ENCODE assay signal across 1 cellular context in the genomic region with DNA sequence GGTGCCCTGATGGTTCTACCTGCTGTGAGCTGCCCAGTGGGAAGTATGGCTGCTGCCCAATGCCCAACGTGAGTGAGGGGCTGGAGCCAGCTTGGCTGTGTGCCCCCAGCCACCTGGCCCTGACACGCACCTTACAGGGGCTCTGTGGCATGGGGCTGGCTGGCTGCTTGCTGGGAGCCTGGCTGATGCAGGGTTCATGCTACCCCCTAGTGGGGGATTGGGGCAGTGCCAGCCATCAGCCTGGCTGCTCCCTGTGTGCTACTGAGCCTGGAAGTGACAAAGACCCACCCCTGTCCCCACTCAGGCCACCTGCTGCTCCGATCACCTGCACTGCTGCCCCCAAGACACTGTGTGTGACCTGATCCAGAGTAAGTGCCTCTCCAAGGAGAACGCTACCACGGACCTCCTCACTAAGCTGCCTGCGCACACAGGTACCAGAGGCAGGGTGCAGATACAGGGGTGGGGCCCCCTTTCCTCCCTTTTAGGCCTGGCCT.
TF ChIP-seq lines count a peak whose summit lies in the region.

No MANE protein-coding gene starts in this region.

TF ChIP-seq in endothelial cell of umbilical vein, 7 proteins besides CTCF, POLR2A, EP300 and RAD21 (continued from another document):
- TF ChIP-seq, protein P1, sequence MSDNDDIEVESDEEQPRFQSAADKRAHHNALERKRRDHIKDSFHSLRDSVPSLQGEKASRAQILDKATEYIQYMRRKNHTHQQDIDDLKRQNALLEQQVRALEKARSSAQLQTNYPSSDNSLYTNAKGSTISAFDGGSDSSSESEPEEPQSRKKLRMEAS (IDR thresholded peaks at IDR 0.05; ENCODE audit: insufficient read depth, insufficient read length), result no peak
- no peak for TF ChIP-seq EZH2 (IDR thresholded peaks at IDR 0.05; ENCODE audit: borderline replicate concordance, low read depth, low read length, severe bottlenecking)
- TF ChIP-seq JUN (IDR thresholded peaks at IDR 0.05; ENCODE audit: borderline replicate concordance, insufficient read depth, insufficient read length, low read depth), result no peak
TF ChIP-seq in endothelial cell of umbilical vein: peak in this region for 0.
